Comparison of ENCODE assay signal across 1 cellular context in genomic region chr17:28723159-28723835, GRCh38.
A peak's percentile ranks its signal among the peaks of the same experiment; 100 is the strongest.
TF ChIP-seq lines count a peak whose summit lies in the region.

No MANE protein-coding gene starts in this region.

TF ChIP-seq in K562, 482 proteins besides CTCF, POLR2A, EP300 and RAD21:
- TF ChIP-seq RBFOX2 (IDR thresholded peaks at IDR 0.05; ENCODE audit: low read depth, low read length) (0 out of 2 replicates have a peak, but pooled peaks have one; percentile 37), WHSC1 (IDR thresholded peaks at IDR 0.05; ENCODE audit: low read length) (no peak), LEF1 (IDR thresholded peaks at IDR 0.05) (no peak), REST (CRISPR knock-in tag; IDR thresholded peaks at IDR 0.05; ENCODE audit: low read depth) (no peak), ZNF561 (CRISPR knock-in tag; conservative IDR thresholded peaks at IDR 0.05) (no peak), POLR2G (IDR thresholded peaks at IDR 0.05; ENCODE audit: low read depth, low read length) (0 out of 2 replicates have a peak, but pooled peaks have one; percentile 24), ZNF609 (CRISPR knock-in tag; IDR thresholded peaks at IDR 0.05; ENCODE audit: borderline replicate concordance) (0 out of 2 replicates have a peak, but pooled peaks have one; percentile 35), ZNF316 (IDR thresholded peaks at IDR 0.05) (peak; percentile 85), ZNF253 (CRISPR knock-in tag; conservative IDR thresholded peaks at IDR 0.05) (0 out of 2 replicates have a peak, but pooled peaks have one; percentile 23), POLR2B (IDR thresholded peaks at IDR 0.05; ENCODE audit: low read depth, partially characterized antibody) (peak; percentile 44), HDAC3 (IDR thresholded peaks at IDR 0.05; ENCODE audit: borderline replicate concordance, partially characterized antibody) (no peak), FOXA1 (IDR thresholded peaks at IDR 0.05; ENCODE audit: borderline replicate concordance) (no peak), GATA2 (CRISPR knock-in tag; IDR thresholded peaks at IDR 0.05) (no peak), SMARCA4 (IDR thresholded peaks at IDR 0.05) (no peak), BCLAF1 (IDR thresholded peaks at IDR 0.05; ENCODE audit: borderline replicate concordance in 1 of 2, control insufficient read depth in 1 of 2, low read depth in 2 of 2, low read length in 1 of 2) (0 out of 4 replicates have a peak, but pooled peaks of 1 of the 2 experiments have one; percentile 39)
TF ChIP-seq in K562: peak in this region for 7.
